Comparison of ENCODE assay signal across 23 cellular contexts in genomic region chr11:6129634-6130033, GRCh38. TPM values are rescaled to one million over a fixed set of nuclear protein-coding genes. Genes with fewer than 3 reads are reported as not detected.
"Had no signal": no experiment of that assay in that cellular context is flagged by ENCODE, and none has a peak within 500 bp of the region (broad histone marks: within the 10 kb centered on the region; RNA-seq: fewer than 3 reads in every experiment).

No MANE protein-coding gene starts in this region.

- H2AFZ ChIP-seq: neural progenitor cell had no signal

- H3K4me2 ChIP-seq: neural progenitor cell had no signal

- H3K4me1 ChIP-seq: ascending aorta, foreskin keratinocyte, neural progenitor cell had no signal

- H3K27me3 ChIP-seq: adrenal gland, ascending aorta, foreskin keratinocyte, neural progenitor cell had no signal

- H3K4me3 ChIP-seq: adrenal gland, ascending aorta, neural progenitor cell, thoracic aorta had no signal

- DNase-seq: activated CD4-positive, alpha-beta T cell treated with anti-CD3 and anti-CD28 coated beads, Interleukin-2, amount 50 U/mL, for 4 hours; activated CD8-positive, alpha-beta memory T cell treated with anti-CD3 and anti-CD28 coated beads for 24 hours; activated CD8-positive, alpha-beta memory T cell treated with anti-CD3 and anti-CD28 coated beads, Interleukin-2, amount 50 U/mL, for 4 hours; activated naive CD4-positive, alpha-beta T cell; activated T-cell treated with anti-CD3 and anti-CD28 coated beads, Interleukin-2, amount 50 U/mL, for 4 hours; central memory CD4-positive, alpha-beta T cell; dermis blood vessel endothelial cell; effector CD8-positive, alpha-beta T cell; foreskin keratinocyte; kidney; naive thymus-derived CD8-positive, alpha-beta T cell; stimulated activated CD4-positive, alpha-beta T cell treated with anti-CD3 and anti-CD28 coated beads, Interleukin-4, amount 100 ng/mL, for 1 hour; stimulated activated naive CD4-positive, alpha-beta T cell treated with Interleukin-2 at 50 U/mL for 16 hours had no signal

- H3K9me3 ChIP-seq: adrenal gland, ascending aorta, thoracic aorta had no signal

- ATAC-seq: activated T-cell treated with anti-CD3 and anti-CD28 coated beads, Interleukin-2, amount 50 U/mL, for 4 hours; foreskin keratinocyte; naive thymus-derived CD8-positive, alpha-beta T cell; WTC11 had no signal

- H3K27ac ChIP-seq: adrenal gland, ascending aorta, foreskin keratinocyte, neural progenitor cell, thoracic aorta had no signal

- H3K36me3 ChIP-seq: adrenal gland, ascending aorta, neural progenitor cell, thoracic aorta had no signal

RNA-seq across cellular contexts. Expression of gene OR56B4, which starts 22.1 kb away (rescaled TPM):
- total RNA-seq: activated T-cell treated with anti-CD3 and anti-CD28 coated beads, Interleukin-2, amount 50 U/mL, for 4 hours; activated T-helper 2 cell treated with anti-CD3 and anti-CD28 coated beads, Interferon-gamma antibody, Interleukin-2, Interleukin-4, amounts not matched to agents 10 μg/mL and 5 μg/mL and 100 μg/mL, durations not matched to agents 14 hours and 24 hours and 36 hours; adrenal gland; ascending aorta; dermis blood vessel endothelial cell; foreskin keratinocyte; kidney; lung microvascular endothelial cell; mesothelial cell of epicardium; naive thymus-derived CD8-positive, alpha-beta T cell; osteoblast; progenitor cell of endocrine pancreas; thoracic aorta; WTC11 had no signal

RNA-seq across cellular contexts. Expression of gene OR52B2, which starts 40.5 kb away (rescaled TPM):
- total RNA-seq: activated T-cell treated with anti-CD3 and anti-CD28 coated beads, Interleukin-2, amount 50 U/mL, for 4 hours; activated T-helper 2 cell treated with anti-CD3 and anti-CD28 coated beads, Interferon-gamma antibody, Interleukin-2, Interleukin-4, amounts not matched to agents 10 μg/mL and 5 μg/mL and 100 μg/mL, durations not matched to agents 14 hours and 24 hours and 36 hours; adrenal gland; ascending aorta; dermis blood vessel endothelial cell; foreskin keratinocyte; kidney; lung microvascular endothelial cell; mesothelial cell of epicardium; naive thymus-derived CD8-positive, alpha-beta T cell; osteoblast; progenitor cell of endocrine pancreas; thoracic aorta; WTC11 had no signal
